In the genomic region with DNA sequence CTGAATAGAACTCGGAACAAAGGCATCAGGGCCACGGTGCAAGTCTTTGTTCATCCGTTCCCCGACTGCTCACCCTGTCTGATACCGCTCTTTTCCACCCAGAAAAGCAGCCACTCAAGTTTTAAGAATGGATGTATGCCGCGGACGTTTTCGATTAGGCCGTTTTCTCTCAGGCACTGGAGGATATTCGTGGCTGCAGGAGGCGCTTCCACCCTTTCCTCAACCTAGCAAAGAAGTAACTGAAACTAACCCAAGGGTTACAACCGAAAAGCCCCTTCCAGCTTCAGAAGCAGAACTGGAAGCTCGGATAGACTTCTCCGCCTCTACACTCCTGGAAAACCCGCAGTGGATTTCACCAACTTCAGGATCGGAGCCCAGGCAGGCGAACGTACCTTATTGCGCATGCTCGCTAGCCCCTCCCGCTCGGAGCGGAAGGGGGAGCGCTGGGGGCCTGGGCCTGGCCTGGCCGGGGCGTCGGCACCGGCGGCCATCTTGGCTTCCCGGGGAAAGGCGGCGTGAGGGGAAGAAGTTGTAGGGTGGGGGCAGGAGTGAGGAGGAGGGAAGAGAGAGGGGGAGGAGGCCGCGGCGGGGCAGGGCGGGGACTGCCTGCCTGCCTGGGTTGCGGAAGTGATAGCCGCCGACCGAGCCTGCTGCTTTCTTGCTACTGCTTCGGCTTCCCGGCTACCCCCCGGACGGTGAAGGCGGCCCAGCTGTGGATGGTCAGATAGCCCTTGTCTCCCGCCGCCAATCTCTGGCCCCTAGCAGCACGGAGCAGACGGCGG, we compare ENCODE assay signal across 1 cellular context.
TF ChIP-seq lines count a peak whose summit lies in the region.

A gene (plus strand): TSS at position 619 of the 782 bp plus-strand sequence. CDS start 191 bp downstream, outside the sequence.

TF ChIP-seq in HepG2, 621 proteins besides CTCF, POLR2A, EP300 and RAD21 (continued from another document and continues in another):
- TF ChIP-seq, protein P1, sequence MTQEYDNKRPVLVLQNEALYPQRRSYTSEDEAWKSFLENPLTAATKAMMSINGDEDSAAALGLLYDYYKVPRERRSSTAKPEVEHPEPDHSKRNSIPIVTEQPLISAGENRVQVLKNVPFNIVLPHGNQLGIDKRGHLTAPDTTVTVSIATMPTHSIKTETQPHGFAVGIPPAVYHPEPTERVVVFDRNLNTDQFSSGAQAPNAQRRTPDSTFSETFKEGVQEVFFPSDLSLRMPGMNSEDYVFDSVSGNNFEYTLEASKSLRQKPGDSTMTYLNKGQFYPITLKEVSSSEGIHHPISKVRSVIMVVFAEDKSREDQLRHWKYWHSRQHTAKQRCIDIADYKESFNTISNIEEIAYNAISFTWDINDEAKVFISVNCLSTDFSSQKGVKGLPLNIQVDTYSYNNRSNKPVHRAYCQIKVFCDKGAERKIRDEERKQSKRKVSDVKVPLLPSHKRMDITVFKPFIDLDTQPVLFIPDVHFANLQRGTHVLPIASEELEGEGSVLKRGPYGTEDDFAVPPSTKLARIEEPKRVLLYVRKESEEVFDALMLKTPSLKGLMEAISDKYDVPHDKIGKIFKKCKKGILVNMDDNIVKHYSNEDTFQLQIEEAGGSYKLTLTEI (CRISPR knock-in tag; conservative IDR thresholded peaks at IDR 0.05): no peak
- TF ChIP-seq ZFP36L1 (CRISPR knock-in tag; IDR thresholded peaks at IDR 0.05) (peak; percentile 99), KDM3A (CRISPR knock-in tag; IDR thresholded peaks at IDR 0.05; ENCODE audit: low read depth) (peak; percentile 93), TRIM24 (CRISPR knock-in tag; IDR thresholded peaks at IDR 0.05) (no peak), YEATS4 (CRISPR knock-in tag; IDR thresholded peaks at IDR 0.05; ENCODE audit: borderline replicate concordance) (peak; percentile 90), FOXC1 (CRISPR knock-in tag; IDR thresholded peaks at IDR 0.05; ENCODE audit: borderline replicate concordance) (peak; percentile 98), ZFP41 (CRISPR knock-in tag; IDR thresholded peaks at IDR 0.05; ENCODE audit: borderline replicate concordance) (0 out of 2 replicates have a peak, but pooled peaks have one; percentile 24), MAFG (CRISPR knock-in tag; IDR thresholded peaks at IDR 0.05) (no peak), ZKSCAN1 (IDR thresholded peaks at IDR 0.05; ENCODE audit: low read length) (peak; percentile 48; the same call in 1 of the 2 replicates), TMF1 (CRISPR knock-in tag; IDR thresholded peaks at IDR 0.05; ENCODE audit: low read depth) (no peak), GFI1 (CRISPR knock-in tag; IDR thresholded peaks at IDR 0.05; ENCODE audit: borderline replicate concordance) (peak; percentile 85; the same call in 1 of the 2 replicates), HOXD1 (CRISPR knock-in tag; IDR thresholded peaks at IDR 0.05) (no peak; the same call in 1 of the 2 replicates), MZF1 (CRISPR knock-in tag; IDR thresholded peaks at IDR 0.05; ENCODE audit: borderline replicate concordance) (no peak), TAF15 (IDR thresholded peaks at IDR 0.05; ENCODE audit: low read depth, low read length, poor library complexity, severe bottlenecking) (no peak), SMAD1 (CRISPR knock-in tag; IDR thresholded peaks at IDR 0.05; ENCODE audit: borderline replicate concordance, low read depth) (peak; percentile 85; the same call in 1 of the 2 replicates), ZMAT3 (CRISPR knock-in tag; conservative IDR thresholded peaks at IDR 0.05) (no peak; the same call in 1 of the 2 replicates), TBX3 (IDR thresholded peaks at IDR 0.05; ENCODE audit: borderline replicate concordance) (no peak; the same call in 1 of the 2 replicates), ZNF572 (CRISPR knock-in tag; IDR thresholded peaks at IDR 0.05) (peak; percentile 16; the same call in 1 of the 2 replicates), ZNF3 (CRISPR knock-in tag; IDR thresholded peaks at IDR 0.05) (no peak), THAP11 (CRISPR knock-in tag; IDR thresholded peaks at IDR 0.05) (peak; percentile 88), RFX1 (IDR thresholded peaks at IDR 0.05) (no peak)
- TF ChIP-seq, protein P2, sequence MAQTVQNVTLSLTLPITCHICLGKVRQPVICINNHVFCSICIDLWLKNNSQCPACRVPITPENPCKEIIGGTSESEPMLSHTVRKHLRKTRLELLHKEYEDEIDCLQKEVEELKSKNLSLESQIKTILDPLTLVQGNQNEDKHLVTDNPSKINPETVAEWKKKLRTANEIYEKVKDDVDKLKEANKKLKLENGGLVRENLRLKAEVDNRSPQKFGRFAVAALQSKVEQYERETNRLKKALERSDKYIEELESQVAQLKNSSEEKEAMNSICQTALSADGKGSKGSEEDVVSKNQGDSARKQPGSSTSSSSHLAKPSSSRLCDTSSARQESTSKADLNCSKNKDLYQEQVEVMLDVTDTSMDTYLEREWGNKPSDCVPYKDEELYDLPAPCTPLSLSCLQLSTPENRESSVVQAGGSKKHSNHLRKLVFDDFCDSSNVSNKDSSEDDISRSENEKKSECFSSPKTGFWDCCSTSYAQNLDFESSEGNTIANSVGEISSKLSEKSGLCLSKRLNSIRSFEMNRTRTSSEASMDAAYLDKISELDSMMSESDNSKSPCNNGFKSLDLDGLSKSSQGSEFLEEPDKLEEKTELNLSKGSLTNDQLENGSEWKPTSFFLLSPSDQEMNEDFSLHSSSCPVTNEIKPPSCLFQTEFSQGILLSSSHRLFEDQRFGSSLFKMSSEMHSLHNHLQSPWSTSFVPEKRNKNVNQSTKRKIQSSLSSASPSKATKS (CRISPR knock-in tag; IDR thresholded peaks at IDR 0.05): 0 out of 2 replicates have a peak, but pooled peaks have one; percentile 70
- TF ChIP-seq, protein P3, sequence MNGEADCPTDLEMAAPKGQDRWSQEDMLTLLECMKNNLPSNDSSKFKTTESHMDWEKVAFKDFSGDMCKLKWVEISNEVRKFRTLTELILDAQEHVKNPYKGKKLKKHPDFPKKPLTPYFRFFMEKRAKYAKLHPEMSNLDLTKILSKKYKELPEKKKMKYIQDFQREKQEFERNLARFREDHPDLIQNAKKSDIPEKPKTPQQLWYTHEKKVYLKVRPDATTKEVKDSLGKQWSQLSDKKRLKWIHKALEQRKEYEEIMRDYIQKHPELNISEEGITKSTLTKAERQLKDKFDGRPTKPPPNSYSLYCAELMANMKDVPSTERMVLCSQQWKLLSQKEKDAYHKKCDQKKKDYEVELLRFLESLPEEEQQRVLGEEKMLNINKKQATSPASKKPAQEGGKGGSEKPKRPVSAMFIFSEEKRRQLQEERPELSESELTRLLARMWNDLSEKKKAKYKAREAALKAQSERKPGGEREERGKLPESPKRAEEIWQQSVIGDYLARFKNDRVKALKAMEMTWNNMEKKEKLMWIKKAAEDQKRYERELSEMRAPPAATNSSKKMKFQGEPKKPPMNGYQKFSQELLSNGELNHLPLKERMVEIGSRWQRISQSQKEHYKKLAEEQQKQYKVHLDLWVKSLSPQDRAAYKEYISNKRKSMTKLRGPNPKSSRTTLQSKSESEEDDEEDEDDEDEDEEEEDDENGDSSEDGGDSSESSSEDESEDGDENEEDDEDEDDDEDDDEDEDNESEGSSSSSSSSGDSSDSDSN (CRISPR knock-in tag; IDR thresholded peaks at IDR 0.05): peak; percentile 66; the same call in 1 of the 2 replicates
- TF ChIP-seq, protein P4, sequence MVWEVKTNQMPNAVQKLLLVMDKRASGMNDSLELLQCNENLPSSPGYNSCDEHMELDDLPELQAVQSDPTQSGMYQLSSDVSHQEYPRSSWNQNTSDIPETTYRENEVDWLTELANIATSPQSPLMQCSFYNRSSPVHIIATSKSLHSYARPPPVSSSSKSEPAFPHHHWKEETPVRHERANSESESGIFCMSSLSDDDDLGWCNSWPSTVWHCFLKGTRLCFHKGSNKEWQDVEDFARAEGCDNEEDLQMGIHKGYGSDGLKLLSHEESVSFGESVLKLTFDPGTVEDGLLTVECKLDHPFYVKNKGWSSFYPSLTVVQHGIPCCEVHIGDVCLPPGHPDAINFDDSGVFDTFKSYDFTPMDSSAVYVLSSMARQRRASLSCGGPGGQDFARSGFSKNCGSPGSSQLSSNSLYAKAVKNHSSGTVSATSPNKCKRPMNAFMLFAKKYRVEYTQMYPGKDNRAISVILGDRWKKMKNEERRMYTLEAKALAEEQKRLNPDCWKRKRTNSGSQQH (CRISPR knock-in tag; IDR thresholded peaks at IDR 0.05; ENCODE audit: low read depth): peak; percentile 58; the same call in 1 of the 2 replicates
- TF ChIP-seq, protein P5, sequence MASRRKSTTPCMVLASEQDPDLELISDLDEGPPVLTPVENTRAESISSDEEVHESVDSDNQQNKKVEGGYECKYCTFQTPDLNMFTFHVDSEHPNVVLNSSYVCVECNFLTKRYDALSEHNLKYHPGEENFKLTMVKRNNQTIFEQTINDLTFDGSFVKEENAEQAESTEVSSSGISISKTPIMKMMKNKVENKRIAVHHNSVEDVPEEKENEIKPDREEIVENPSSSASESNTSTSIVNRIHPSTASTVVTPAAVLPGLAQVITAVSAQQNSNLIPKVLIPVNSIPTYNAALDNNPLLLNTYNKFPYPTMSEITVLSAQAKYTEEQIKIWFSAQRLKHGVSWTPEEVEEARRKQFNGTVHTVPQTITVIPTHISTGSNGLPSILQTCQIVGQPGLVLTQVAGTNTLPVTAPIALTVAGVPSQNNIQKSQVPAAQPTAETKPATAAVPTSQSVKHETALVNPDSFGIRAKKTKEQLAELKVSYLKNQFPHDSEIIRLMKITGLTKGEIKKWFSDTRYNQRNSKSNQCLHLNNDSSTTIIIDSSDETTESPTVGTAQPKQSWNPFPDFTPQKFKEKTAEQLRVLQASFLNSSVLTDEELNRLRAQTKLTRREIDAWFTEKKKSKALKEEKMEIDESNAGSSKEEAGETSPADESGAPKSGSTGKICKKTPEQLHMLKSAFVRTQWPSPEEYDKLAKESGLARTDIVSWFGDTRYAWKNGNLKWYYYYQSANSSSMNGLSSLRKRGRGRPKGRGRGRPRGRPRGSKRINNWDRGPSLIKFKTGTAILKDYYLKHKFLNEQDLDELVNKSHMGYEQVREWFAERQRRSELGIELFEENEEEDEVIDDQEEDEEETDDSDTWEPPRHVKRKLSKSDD (CRISPR knock-in tag; IDR thresholded peaks at IDR 0.05; ENCODE audit: low read depth): peak; percentile 88
- TF ChIP-seq, protein P6, sequence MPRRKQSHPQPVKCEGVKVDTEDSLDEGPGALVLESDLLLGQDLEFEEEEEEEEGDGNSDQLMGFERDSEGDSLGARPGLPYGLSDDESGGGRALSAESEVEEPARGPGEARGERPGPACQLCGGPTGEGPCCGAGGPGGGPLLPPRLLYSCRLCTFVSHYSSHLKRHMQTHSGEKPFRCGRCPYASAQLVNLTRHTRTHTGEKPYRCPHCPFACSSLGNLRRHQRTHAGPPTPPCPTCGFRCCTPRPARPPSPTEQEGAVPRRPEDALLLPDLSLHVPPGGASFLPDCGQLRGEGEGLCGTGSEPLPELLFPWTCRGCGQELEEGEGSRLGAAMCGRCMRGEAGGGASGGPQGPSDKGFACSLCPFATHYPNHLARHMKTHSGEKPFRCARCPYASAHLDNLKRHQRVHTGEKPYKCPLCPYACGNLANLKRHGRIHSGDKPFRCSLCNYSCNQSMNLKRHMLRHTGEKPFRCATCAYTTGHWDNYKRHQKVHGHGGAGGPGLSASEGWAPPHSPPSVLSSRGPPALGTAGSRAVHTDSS (CRISPR knock-in tag; conservative IDR thresholded peaks at IDR 0.05): no peak
- TF ChIP-seq, protein P7, sequence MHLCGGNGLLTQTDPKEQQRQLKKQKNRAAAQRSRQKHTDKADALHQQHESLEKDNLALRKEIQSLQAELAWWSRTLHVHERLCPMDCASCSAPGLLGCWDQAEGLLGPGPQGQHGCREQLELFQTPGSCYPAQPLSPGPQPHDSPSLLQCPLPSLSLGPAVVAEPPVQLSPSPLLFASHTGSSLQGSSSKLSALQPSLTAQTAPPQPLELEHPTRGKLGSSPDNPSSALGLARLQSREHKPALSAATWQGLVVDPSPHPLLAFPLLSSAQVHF (CRISPR knock-in tag; IDR thresholded peaks at IDR 0.05): peak; percentile 89; the same call in 1 of the 2 replicates
- TF ChIP-seq, protein P8, sequence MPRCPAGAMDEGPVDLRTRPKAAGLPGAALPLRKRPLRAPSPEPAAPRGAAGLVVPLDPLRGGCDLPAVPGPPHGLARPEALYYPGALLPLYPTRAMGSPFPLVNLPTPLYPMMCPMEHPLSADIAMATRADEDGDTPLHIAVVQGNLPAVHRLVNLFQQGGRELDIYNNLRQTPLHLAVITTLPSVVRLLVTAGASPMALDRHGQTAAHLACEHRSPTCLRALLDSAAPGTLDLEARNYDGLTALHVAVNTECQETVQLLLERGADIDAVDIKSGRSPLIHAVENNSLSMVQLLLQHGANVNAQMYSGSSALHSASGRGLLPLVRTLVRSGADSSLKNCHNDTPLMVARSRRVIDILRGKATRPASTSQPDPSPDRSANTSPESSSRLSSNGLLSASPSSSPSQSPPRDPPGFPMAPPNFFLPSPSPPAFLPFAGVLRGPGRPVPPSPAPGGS (CRISPR knock-in tag; IDR thresholded peaks at IDR 0.05): peak; percentile 75
- TF ChIP-seq, protein P9, sequence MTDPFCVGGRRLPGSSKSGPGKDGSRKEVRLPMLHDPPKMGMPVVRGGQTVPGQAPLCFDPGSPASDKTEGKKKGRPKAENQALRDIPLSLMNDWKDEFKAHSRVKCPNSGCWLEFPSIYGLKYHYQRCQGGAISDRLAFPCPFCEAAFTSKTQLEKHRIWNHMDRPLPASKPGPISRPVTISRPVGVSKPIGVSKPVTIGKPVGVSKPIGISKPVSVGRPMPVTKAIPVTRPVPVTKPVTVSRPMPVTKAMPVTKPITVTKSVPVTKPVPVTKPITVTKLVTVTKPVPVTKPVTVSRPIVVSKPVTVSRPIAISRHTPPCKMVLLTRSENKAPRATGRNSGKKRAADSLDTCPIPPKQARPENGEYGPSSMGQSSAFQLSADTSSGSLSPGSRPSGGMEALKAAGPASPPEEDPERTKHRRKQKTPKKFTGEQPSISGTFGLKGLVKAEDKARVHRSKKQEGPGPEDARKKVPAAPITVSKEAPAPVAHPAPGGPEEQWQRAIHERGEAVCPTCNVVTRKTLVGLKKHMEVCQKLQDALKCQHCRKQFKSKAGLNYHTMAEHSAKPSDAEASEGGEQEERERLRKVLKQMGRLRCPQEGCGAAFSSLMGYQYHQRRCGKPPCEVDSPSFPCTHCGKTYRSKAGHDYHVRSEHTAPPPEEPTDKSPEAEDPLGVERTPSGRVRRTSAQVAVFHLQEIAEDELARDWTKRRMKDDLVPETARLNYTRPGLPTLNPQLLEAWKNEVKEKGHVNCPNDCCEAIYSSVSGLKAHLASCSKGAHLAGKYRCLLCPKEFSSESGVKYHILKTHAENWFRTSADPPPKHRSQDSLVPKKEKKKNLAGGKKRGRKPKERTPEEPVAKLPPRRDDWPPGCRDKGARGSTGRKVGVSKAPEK (CRISPR knock-in tag; IDR thresholded peaks at IDR 0.05; ENCODE audit: borderline replicate concordance): 0 out of 2 replicates have a peak, but pooled peaks have one; percentile 44
- TF ChIP-seq, protein P10, sequence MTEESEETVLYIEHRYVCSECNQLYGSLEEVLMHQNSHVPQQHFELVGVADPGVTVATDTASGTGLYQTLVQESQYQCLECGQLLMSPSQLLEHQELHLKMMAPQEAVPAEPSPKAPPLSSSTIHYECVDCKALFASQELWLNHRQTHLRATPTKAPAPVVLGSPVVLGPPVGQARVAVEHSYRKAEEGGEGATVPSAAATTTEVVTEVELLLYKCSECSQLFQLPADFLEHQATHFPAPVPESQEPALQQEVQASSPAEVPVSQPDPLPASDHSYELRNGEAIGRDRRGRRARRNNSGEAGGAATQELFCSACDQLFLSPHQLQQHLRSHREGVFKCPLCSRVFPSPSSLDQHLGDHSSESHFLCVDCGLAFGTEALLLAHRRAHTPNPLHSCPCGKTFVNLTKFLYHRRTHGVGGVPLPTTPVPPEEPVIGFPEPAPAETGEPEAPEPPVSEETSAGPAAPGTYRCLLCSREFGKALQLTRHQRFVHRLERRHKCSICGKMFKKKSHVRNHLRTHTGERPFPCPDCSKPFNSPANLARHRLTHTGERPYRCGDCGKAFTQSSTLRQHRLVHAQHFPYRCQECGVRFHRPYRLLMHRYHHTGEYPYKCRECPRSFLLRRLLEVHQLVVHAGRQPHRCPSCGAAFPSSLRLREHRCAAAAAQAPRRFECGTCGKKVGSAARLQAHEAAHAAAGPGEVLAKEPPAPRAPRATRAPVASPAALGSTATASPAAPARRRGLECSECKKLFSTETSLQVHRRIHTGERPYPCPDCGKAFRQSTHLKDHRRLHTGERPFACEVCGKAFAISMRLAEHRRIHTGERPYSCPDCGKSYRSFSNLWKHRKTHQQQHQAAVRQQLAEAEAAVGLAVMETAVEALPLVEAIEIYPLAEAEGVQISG (CRISPR knock-in tag; IDR thresholded peaks at IDR 0.05): peak; percentile 78
